9 cellular contexts compared by ENCODE assay signal in the genomic region with DNA sequence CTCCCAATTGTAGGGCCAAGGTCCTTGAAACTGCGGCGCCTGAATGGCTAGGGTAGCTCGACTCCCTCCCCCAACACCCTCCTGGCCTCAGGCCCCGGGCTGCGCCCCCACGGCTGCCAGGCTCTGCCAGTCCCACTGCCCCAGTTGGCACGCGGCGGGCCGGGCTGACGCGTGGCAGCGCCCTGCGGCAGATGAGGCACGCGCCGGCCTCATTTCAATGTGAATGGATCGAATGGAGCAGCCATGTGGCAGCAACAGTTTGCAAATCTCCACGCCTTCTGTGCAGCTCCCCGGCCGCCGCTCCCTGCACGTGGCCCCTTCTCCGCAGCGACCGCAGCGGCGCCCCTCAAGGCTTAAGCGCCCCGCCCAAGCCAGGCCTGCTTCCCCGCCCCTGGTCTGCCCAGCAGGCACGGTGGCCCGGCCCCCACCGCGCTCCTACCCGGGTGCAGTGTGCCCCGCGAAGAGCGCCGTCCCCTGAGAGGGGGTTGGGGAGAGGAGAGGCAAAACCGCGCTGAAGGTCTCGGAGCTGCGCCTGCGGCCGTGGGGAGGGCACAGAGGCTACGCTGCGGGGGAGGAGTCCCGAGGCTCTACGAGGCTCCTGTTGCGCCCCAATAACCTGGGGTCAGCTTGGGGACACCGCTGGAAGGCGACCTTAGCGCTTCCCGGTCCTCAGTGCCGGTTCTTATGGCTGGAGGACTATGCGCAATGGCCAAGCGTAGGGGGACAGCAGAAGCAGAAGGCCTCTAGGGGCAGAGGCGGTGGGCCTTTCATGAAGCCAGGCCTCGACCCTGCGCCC. TPM values are rescaled to one million over a fixed set of nuclear protein-coding genes. Genes with fewer than 3 reads are reported as not detected.
A peak's percentile ranks its signal among the peaks of the same experiment; 100 is the strongest.
DNase-seq lines count a peak whose midpoint lies in the region; ATAC-seq, FAIRE-seq and TF ChIP-seq lines count a peak whose summit lies in the region.
"Had no signal": no experiment of that assay in that cellular context is flagged by ENCODE, and none has a peak within 500 bp of the region (broad histone marks: within the 10 kb centered on the region; RNA-seq: fewer than 3 reads in every experiment).

No MANE protein-coding gene starts in this region.

- H3K36me3 ChIP-seq in GM23338 (ENCODE audit: insufficient read depth): no peaks in the 10 kb centered on the region

- peaks cover 14% of the 10 kb centered on the region for H3F3A ChIP-seq in GM23338 (replicated peaks; ENCODE audit: low read depth)

- H3K27ac ChIP-seq in GM23338 (ENCODE audit: low read depth): no peak overlapping the region
- H3K27ac ChIP-seq: body of pancreas had no signal

- peak; percentile 78 for DNase-seq in GM23338 (ENCODE audit: low spot score)
- DNase-seq in OCI-M1 (lab: John Stamatoyannopoulos, UW): peak; percentile 13
- DNase-seq in erythroblast (lab: John Stamatoyannopoulos, UW): peak; percentile 33 to 49
- DNase-seq in posterior cingulate gyrus: peak in 7 of 10 donors; percentile 35 to 91 (median 60)
- no peak for DNase-seq in GM19239 (ENCODE audit: insufficient read length, low spot score)

- H3K36me3 Mint-ChIP-seq in GM23338 (ENCODE audit: low read depth): no peaks in the 10 kb centered on the region; the same call in 2 of the 3 replicates

- H3K27me3 ChIP-seq in GM23338 (ENCODE audit: insufficient read depth): peaks cover 100% of the 10 kb centered on the region

- no peak for FAIRE-seq in GM19239 (lab: Jason Lieb, UNC)

- peaks cover 28% of the 10 kb centered on the region for H3K4me1 Mint-ChIP-seq in GM23338

- H3K4me3 ChIP-seq in GM23338: peak overlapping the region; percentile 88
- H3K4me3 ChIP-seq: body of pancreas had no signal

- no peak overlapping the region for H3K27ac Mint-ChIP-seq in GM23338

- H3K9me3 Mint-ChIP-seq in GM23338: no peaks in the 10 kb centered on the region; the same call in 2 of the 3 replicates

- H3K9me2 ChIP-seq in GM23338 (ENCODE audit: insufficient read depth): no peaks in the 10 kb centered on the region

- peaks cover 22% of the 10 kb centered on the region for H3K4me1 ChIP-seq in GM23338 (ENCODE audit: insufficient read depth)

- peaks cover 94% of the 10 kb centered on the region for H3K27me3 Mint-ChIP-seq in GM23338 (ENCODE audit: insufficient read depth, low read depth, poor library complexity)

- intact Hi-C loops in posterior cingulate gyrus (cut with DNase I): no loop called here

- H2AFZ ChIP-seq in GM23338: peak overlapping the region; percentile 93

- H3K79me2 ChIP-seq in GM23338 (replicated peaks; ENCODE audit: insufficient read depth): no peaks in the 10 kb centered on the region

- no peak for TF ChIP-seq POLR2A in erythroblast (IDR thresholded peaks at IDR 0.05; ENCODE audit: low read length)

- TF ChIP-seq CTCF in GM23338 (conservative IDR thresholded peaks at IDR 0.05; ENCODE audit: low read depth in 2 of 2): 0 out of 4 replicates have a peak, but pooled peaks of 1 of the 2 experiments have one; percentile 0

- H3K4me3 Mint-ChIP-seq in GM23338: peak overlapping the region; percentile 67

- H3K4me2 ChIP-seq in GM23338: peak overlapping the region; percentile 99

- H4K20me1 ChIP-seq in GM23338 (replicated peaks; ENCODE audit: insufficient read depth): peaks cover 7% of the 10 kb centered on the region; the same call in 1 of the 2 replicates

- ATAC-seq in GM23338 (peak; percentile 13), GM21825 (IDR thresholded peaks at IDR 0.05; ENCODE audit: unreplicated experiment) (no peak), HG03439 (IDR thresholded peaks at IDR 0.05; ENCODE audit: unreplicated experiment) (no peak), HG03565 (IDR thresholded peaks at IDR 0.05; ENCODE audit: unreplicated experiment) (no peak)
- ATAC-seq: body of pancreas had no signal

TF ChIP-seq in GM23338, 12 proteins besides CTCF, POLR2A, EP300 and RAD21:
- TF ChIP-seq POLR2AphosphoS5 (IDR thresholded peaks at IDR 0.05; ENCODE audit: low read depth): no peak
- TF ChIP-seq EZH2 (IDR thresholded peaks at IDR 0.05; ENCODE audit: low read depth, unreplicated experiment): peak; percentile 89
- no peak for TF ChIP-seq ZNF331 (CRISPR knock-in tag; IDR thresholded peaks at IDR 0.05; ENCODE audit: low read depth)
- no peak for TF ChIP-seq ETS1 (IDR thresholded peaks at IDR 0.05)
- TF ChIP-seq JUNB (IDR thresholded peaks at IDR 0.05; ENCODE audit: unreplicated experiment): no peak
- TF ChIP-seq CREB1 (CRISPR knock-in tag; IDR thresholded peaks at IDR 0.05; ENCODE audit: low read depth): no peak
- no peak for TF ChIP-seq ZNF462 (CRISPR knock-in tag; IDR thresholded peaks at IDR 0.05)
- peak; percentile 43 for TF ChIP-seq EZH2phosphoT487 (IDR thresholded peaks at IDR 0.05; ENCODE audit: unreplicated experiment)
- no peak for TF ChIP-seq STAT1 (IDR thresholded peaks at IDR 0.05; ENCODE audit: unreplicated experiment)

RNA-seq across cellular contexts. Expression of gene DLL4, which starts 3.1 kb away (rescaled TPM):
- total RNA-seq in GM23338 (2014; rRNA removed; shearing (Covaris generic)): 0.31 and 0.62 TPM in 2 replicates
- 0.64 and 0.99 TPM in 2 replicates for polyA plus RNA-seq in GM23338 (2016; fragmentation: Nextera tagmentation; extraction: Ambion mirVana)

RNA-seq across cellular contexts. Expression of gene CHAC1, which starts 27.2 kb away (rescaled TPM):
- total RNA-seq in GM23338 (2014; rRNA removed; shearing (Covaris generic)): 112 and 124 TPM in 2 replicates
- 73.0 and 74.4 TPM in 2 replicates for polyA plus RNA-seq in GM23338 (2016; fragmentation: Nextera tagmentation; extraction: Ambion mirVana)

RNA-seq across cellular contexts. Expression of gene VPS18, which starts 31.8 kb away (rescaled TPM):
- total RNA-seq in GM23338 (2014; rRNA removed; shearing (Covaris generic)): 39.4 and 42.5 TPM in 2 replicates
- polyA plus RNA-seq in GM23338 (2016; fragmentation: Nextera tagmentation; extraction: Ambion mirVana): 4.7 and 5.9 TPM in 2 replicates

RNA-seq across cellular contexts. Expression of gene RHOV, which starts 52.0 kb away (rescaled TPM):
- total RNA-seq in GM23338 (2014; rRNA removed; shearing (Covaris generic)): 2.9 and 4.7 TPM in 2 replicates
- 3.0 and 4.4 TPM in 2 replicates for polyA plus RNA-seq in GM23338 (2016; fragmentation: Nextera tagmentation; extraction: Ambion mirVana)
